In genomic region chr9:99863955-99864354, GRCh38 we compare ENCODE assay signal across 8 cellular contexts.
"Had no signal": no experiment of that assay in that cellular context is flagged by ENCODE, and none has a peak within 500 bp of the region (broad histone marks: within the 10 kb centered on the region; RNA-seq: fewer than 3 reads in every experiment).

No MANE protein-coding gene starts in this region.

- H3K9ac ChIP-seq: GM23248 had no signal

- H3K27ac ChIP-seq: GM23248, HL-60 had no signal

- DNase-seq: GM23248, GOT3, H7, HFFc6, KG1 had no signal

- H3K36me3 ChIP-seq: HAP-1 had no signal

- H2AFZ ChIP-seq: GM23248 had no signal

- H3K4me3 ChIP-seq: GM23248, HAP-1 had no signal

- H3K9me3 ChIP-seq: HAP-1 had no signal

- ATAC-seq: HCT116 had no signal
